24 cellular contexts compared by ENCODE assay signal in genomic region chr12:15754233-15754632, GRCh38. TPM values are rescaled to one million over a fixed set of nuclear protein-coding genes. Genes with fewer than 3 reads are reported as not detected.
DNase-seq lines count a peak whose midpoint lies in the region; ATAC-seq, FAIRE-seq and TF ChIP-seq lines count a peak whose summit lies in the region.
"Had no signal": no experiment of that assay in that cellular context is flagged by ENCODE, and none has a peak within 500 bp of the region (broad histone marks: within the 10 kb centered on the region; RNA-seq: fewer than 3 reads in every experiment).

No MANE protein-coding gene starts in this region.

- H3K9ac ChIP-seq in endothelial cell of umbilical vein (replicated peaks; ENCODE audit: extremely low read depth, insufficient read depth, low read length), result no peak overlapping the region
- no peak overlapping the region for H3K9ac ChIP-seq in HepG2 (ENCODE audit: insufficient read depth, low read depth, low read length)
- H3K9ac ChIP-seq: BLaER1 had no signal

- H3K79me2 ChIP-seq in endothelial cell of umbilical vein (ENCODE audit: control insufficient read depth, insufficient read depth, low read length) (peaks cover 3% of the 10 kb centered on the region), HepG2 (ENCODE audit: insufficient read depth, low read length) (peaks cover 84% of the 10 kb centered on the region)

- TF ChIP-seq POLR2A in endothelial cell of umbilical vein (IDR thresholded peaks at IDR 0.05; ENCODE audit: low read depth, low read length) (no peak), HepG2 (IDR thresholded peaks at IDR 0.05; ENCODE audit: insufficient read depth in 1 of 2, low read depth in 2 of 2, low read length in 2 of 2) (no peak), GM12891 (IDR thresholded peaks at IDR 0.05; ENCODE audit: low read depth, low read length) (no peak)

- dilution Hi-C loops in endothelial cell of umbilical vein (cut with MboI; ENCODE audit: extremely low pct_ligation_motif_present, low sequenced_read_pairs), result no loop called here

- 96% methylated on average over 2 of the region's 2 CpGs for WGBS in HepG2 (ENCODE audit: low lambda C conversion rate)

- H4K20me1 ChIP-seq in endothelial cell of umbilical vein (replicated peaks; ENCODE audit: control insufficient read depth, extremely low read depth, insufficient read depth, low read length), result no peaks in the 10 kb centered on the region
- no peaks in the 10 kb centered on the region for H4K20me1 ChIP-seq in HepG2 (ENCODE audit: insufficient read depth, low read length)
- H4K20me1 ChIP-seq: BLaER1 had no signal

- POLR2A ChIA-PET in endothelial cell of umbilical vein (lab: Charles Lee) (interaction anchor here (0.7 kb wide), 1 partner anchor 28 kb away, joined by 6 read pairs; no protein-coding TSS in a partner anchor), HepG2 (lab: Yijun Ruan, JAX) (no interaction called here)

- BruUV-seq in endothelial cell of umbilical vein (replicated peaks; lab: Mats Ljungman, UMichigan) (no TSS peak), HepG2 (replicated peaks; lab: Mats Ljungman, UMichigan) (no TSS peak)

- no peak for TF ChIP-seq RAD21 in HepG2 (CRISPR knock-in tag; IDR thresholded peaks at IDR 0.05)

- CTCF ChIA-PET in endothelial cell of umbilical vein (lab: Charles Lee), result interaction anchor here (0.8 to 1.0 kb wide), 6 partner anchors 9 to 199 kb away, joined by 3 to 4 read pairs (median 4); no protein-coding TSS in a partner anchor
- CTCF ChIA-PET in HepG2 (lab: Yijun Ruan, JAX; ENCODE audit: low intra/inter-chr PET ratio, low total read pairs), result no interaction called here

- no peaks in the 10 kb centered on the region for H3K36me3 ChIP-seq in endothelial cell of umbilical vein (ENCODE audit: control insufficient read depth in 2 of 2, extremely low read depth in 1 of 2, insufficient read depth in 2 of 2, low read length in 2 of 2)
- no peaks in the 10 kb centered on the region for H3K36me3 ChIP-seq in HepG2 (replicated peaks in 1 of 2; ENCODE audit: control insufficient read depth in 1 of 2, insufficient read depth in 2 of 2, low read length in 2 of 2)
- H3K36me3 ChIP-seq: BLaER1, gastrocnemius medialis, pancreas, thyroid gland had no signal

- H3K27ac ChIP-seq in endothelial cell of umbilical vein (ENCODE audit: insufficient read depth, low read depth, low read length) (no peak overlapping the region), HepG2 (ENCODE audit: extremely low read length, insufficient read depth, low read length) (no peak overlapping the region)
- H3K27ac ChIP-seq: BLaER1, gastrocnemius medialis, pancreas, thyroid gland had no signal

- H2AFZ ChIP-seq in endothelial cell of umbilical vein (ENCODE audit: low read depth, low read length) (no peak overlapping the region), HepG2 (ENCODE audit: low read length) (no peak overlapping the region)

- no peak for TF ChIP-seq EP300 in HepG2 (IDR thresholded peaks at IDR 0.05; ENCODE audit: low read depth in 2 of 2, low read length in 2 of 2)
- no peak for TF ChIP-seq EP300 in HepG2 (CRISPR knock-in tag; IDR thresholded peaks at IDR 0.05; ENCODE audit: borderline replicate concordance)

- intact Hi-C loops in endothelial cell of umbilical vein (cut with micrococcal nuclease), result no loop called here
- intact Hi-C loops in HepG2 (cut with micrococcal nuclease; ENCODE audit: unreplicated experiment), result no loop called here

- H3K4me1 ChIP-seq in endothelial cell of umbilical vein (ENCODE audit: control insufficient read depth, extremely low read depth, insufficient read depth, low read length), result peaks cover 8% of the 10 kb centered on the region
- H3K4me1 ChIP-seq in HepG2 (ENCODE audit: insufficient read depth, low read length), result 0 out of 2 replicates have a peak, but pooled peaks cover 10% of the 10 kb centered on the region
- H3K4me1 ChIP-seq: BLaER1, gastrocnemius medialis, pancreas had no signal

- H3K4me3 ChIP-seq in endothelial cell of umbilical vein (replicated peaks in 1 of 3; ENCODE audit: insufficient read depth in 1 of 3, low read depth in 1 of 3, low read length in 3 of 3) (no peak overlapping the region), HepG2 (replicated peaks in 1 of 3; ENCODE audit: insufficient read depth in 1 of 3, low read depth in 2 of 3, low read length in 3 of 3) (no peak overlapping the region)
- H3K4me3 ChIP-seq: BLaER1, gastrocnemius medialis, pancreas, thyroid gland had no signal

- in situ Hi-C loops in HepG2 (cut with HindIII; ENCODE audit: extremely low pct_ligation_motif_present, low pct_unique_long_range_greater_than_20kb), result no loop called here

- H3K9me3 ChIP-seq in endothelial cell of umbilical vein (replicated peaks; ENCODE audit: control insufficient read depth, insufficient read depth, low read length) (no peaks in the 10 kb centered on the region), HepG2 (ENCODE audit: low read length) (no peaks in the 10 kb centered on the region)
- H3K9me3 ChIP-seq: BLaER1, gastrocnemius medialis, pancreas, thyroid gland had no signal

- no peak for TF ChIP-seq CTCF in endothelial cell of umbilical vein (IDR thresholded peaks at IDR 0.05; ENCODE audit: extremely low read depth in 1 of 2, insufficient read depth in 1 of 2, low read depth in 1 of 2, low read length in 2 of 2)
- TF ChIP-seq CTCF in HepG2 (CRISPR knock-in tag; IDR thresholded peaks at IDR 0.05), result no peak

- H3K27me3 ChIP-seq in endothelial cell of umbilical vein (ENCODE audit: control insufficient read depth in 2 of 2, insufficient read depth in 2 of 2, low read length in 2 of 2) (no peaks in the 10 kb centered on the region), HepG2 (ENCODE audit: control insufficient read depth in 1 of 2, insufficient read depth in 2 of 2, low read length in 2 of 2) (no peaks in the 10 kb centered on the region)
- H3K27me3 ChIP-seq: BLaER1, gastrocnemius medialis, pancreas, thyroid gland had no signal

- no peak for ATAC-seq in HepG2
- no peak for ATAC-seq in GM21515 (IDR thresholded peaks at IDR 0.05; ENCODE audit: unreplicated experiment)
- ATAC-seq: activated T-cell treated with anti-CD3 and anti-CD28 coated beads, Interleukin-2, amount 50 U/mL, for 4 hours; gastrocnemius medialis; naive thymus-derived CD4-positive, alpha-beta T cell; sciatic nerve; stimulated activated naive B cell treated with anti-CD40 and anti-IgM and Interleukin-4, amounts not matched to agents 10 μg/mL and 1 μg/mL and 100 μg/mL, for 72 hours; WTC11 had no signal

- DNase-seq in M059J (ENCODE audit: low read depth) (peak; percentile 68), endothelial cell of umbilical vein (ENCODE audit: low read depth, low spot score) (peak; percentile 75), lung microvascular endothelial cell (ENCODE audit: low read depth in 2 of 2) (peak; percentile 30 to 86), HepG2 (ENCODE audit: low spot score) (no peak), frontal cortex (ENCODE audit: low spot score in 2 of 2) (no peak), GM12891 (ENCODE audit: insufficient read length, low spot score) (no peak)
- DNase-seq: activated CD4-positive, alpha-beta T cell treated with anti-CD3 and anti-CD28 coated beads, Interleukin-2, amount 50 U/mL, for 48 hours; activated naive CD4-positive, alpha-beta T cell treated with Interleukin-2 at 50 U/mL for 16 hours; activated T-cell treated with anti-CD3 and anti-CD28 coated beads, Interleukin-2, amount 50 U/mL, for 4 hours; anterior cingulate cortex; gastrocnemius medialis; kidney glomerular epithelial cell; mesendoderm; naive thymus-derived CD4-positive, alpha-beta T cell; NCI-H1417; NCI-H510A treated with DMSO at 0.1 percent for 48 hours; pancreas; stimulated activated naive B cell treated with anti-CD40 and anti-IgM and Interleukin-4, amounts not matched to agents 10 μg/mL and 1 μg/mL and 100 μg/mL, for 72 hours; thyroid gland had no signal

- FAIRE-seq in endothelial cell of umbilical vein (lab: Jason Lieb, UNC), result no peak
- no peak for FAIRE-seq in HepG2 (lab: Jason Lieb, UNC)
- no peak for FAIRE-seq in frontal cortex (lab: Jason Lieb, UNC)
- no peak for FAIRE-seq in GM12891 (lab: Jason Lieb, UNC)
- FAIRE-seq: GM18507, pancreas had no signal

- H3K9me1 ChIP-seq in endothelial cell of umbilical vein (replicated peaks; ENCODE audit: control insufficient read depth, extremely low read depth, insufficient read depth, low read length), result peaks cover 2% of the 10 kb centered on the region

- H3K4me2 ChIP-seq in endothelial cell of umbilical vein (ENCODE audit: insufficient read depth, low read length), result peak overlapping the region; percentile 46
- no peak overlapping the region for H3K4me2 ChIP-seq in HepG2 (ENCODE audit: low read depth, low read length)
- H3K4me2 ChIP-seq: BLaER1 had no signal

RNA-seq across cellular contexts. Expression of gene EPS8, which starts 35.0 kb away (rescaled TPM):
- 57.6 and 79.5 TPM in 2 replicates for total RNA-seq in M059J (2014; rRNA removed; shearing (Covaris generic))
- total RNA-seq in endothelial cell of umbilical vein, result 11.9 and 12.1 TPM in 2 replicates
- 7.2 and 8.4 TPM in 2 replicates for polyA plus RNA-seq in endothelial cell of umbilical vein
- polyA plus RNA-seq in endothelial cell of umbilical vein (2011; cell fraction: cytosol; rRNA removed), result 9.5 and 11.7 TPM in 2 replicates
- 13.6 and 15.7 TPM in 2 replicates for polyA plus RNA-seq in endothelial cell of umbilical vein (2011; cell fraction: nucleus; rRNA removed)
- polyA plus RNA-seq in endothelial cell of umbilical vein (2012), result 13.2 and 17.3 TPM in 2 replicates
- 9.1 and 22.2 TPM in 2 replicates for polyA minus RNA-seq in endothelial cell of umbilical vein
- 3.0 TPM for polyA minus RNA-seq in endothelial cell of umbilical vein (2011; cell fraction: cytosol; rRNA and poly(A)+ RNA removed)
- 25.4 and 26.6 TPM in 2 replicates for polyA minus RNA-seq in endothelial cell of umbilical vein (2011; cell fraction: nucleus; rRNA and poly(A)+ RNA removed)
- total RNA-seq in lung microvascular endothelial cell, result 1.6 and 10.9 TPM in 2 replicates
- 43.4 and 51.6 TPM in 2 replicates for total RNA-seq in HepG2 (2016; rRNA removed; fragmentation: Illumina TruSeq; extraction: Trizol)
- 9.4 and 10.4 TPM in 2 replicates for total RNA-seq in HepG2 (2016; cell fraction: cytosol; rRNA removed; fragmentation: Illumina TruSeq; extraction: Trizol; ENCODE audit: low read depth)
- 40.9 and 52.2 TPM in 2 replicates for total RNA-seq in HepG2 (2016; cell fraction: insoluble cytoplasmic fraction; rRNA removed; fragmentation: Illumina TruSeq; extraction: Trizol)
- total RNA-seq in HepG2 (2016; cell fraction: membrane; rRNA removed; fragmentation: Illumina TruSeq; extraction: Trizol), result 23.4 and 25.9 TPM in 2 replicates
- 44.6 and 50.9 TPM in 2 replicates for total RNA-seq in HepG2 (2016; cell fraction: nucleus; rRNA removed; fragmentation: Illumina TruSeq; extraction: Trizol)
- 37.1 and 39.2 TPM in 2 replicates for polyA plus RNA-seq in HepG2 (2011; rRNA removed)
- 30.2 and 34.0 TPM in 2 replicates for polyA plus RNA-seq in HepG2 (2011; cell fraction: cytosol; rRNA removed)
- polyA plus RNA-seq in HepG2 (2011; cell fraction: nucleus; rRNA removed), result 26.3 and 29.3 TPM in 2 replicates
- 19.5 and 25.8 TPM in 2 replicates for polyA plus RNA-seq in HepG2 (2012)
- polyA plus RNA-seq in HepG2 (2016; cell fraction: cytosol; fragmentation: Illumina TruSeq; extraction: Trizol; ENCODE audit: low read depth), result 2.6 and 3.2 TPM in 2 replicates
- 42.1 and 42.3 TPM in 2 replicates for polyA plus RNA-seq in HepG2 (2016; cell fraction: insoluble cytoplasmic fraction; fragmentation: Illumina TruSeq; extraction: Trizol; ENCODE audit: low read depth)
- polyA plus RNA-seq in HepG2 (2016; cell fraction: membrane; fragmentation: Illumina TruSeq; extraction: Trizol; ENCODE audit: low read depth), result 8.5 and 8.8 TPM in 2 replicates
- 28.2 and 28.4 TPM in 2 replicates for polyA plus RNA-seq in HepG2 (2016; cell fraction: nucleus; fragmentation: Illumina TruSeq; extraction: Trizol; ENCODE audit: insufficient read depth, low read depth)
- 3.8 and 44.2 TPM in 2 replicates for polyA minus RNA-seq in HepG2 (2011; rRNA and poly(A)+ RNA removed; ENCODE audit: low replicate concordance)
- 23.0 and 33.1 TPM in 2 replicates for polyA minus RNA-seq in HepG2 (2011; cell fraction: cytosol; rRNA and poly(A)+ RNA removed)
- polyA minus RNA-seq in HepG2 (2011; cell fraction: nucleus; rRNA and poly(A)+ RNA removed), result 108 and 119 TPM in 2 replicates
- 82.3 TPM for total RNA-seq in frontal cortex
- polyA plus RNA-seq in GM12891 (2012; ENCODE audit: low read depth, missing spikeins), result 0.82 TPM

Comparison
In these comparisons a context has a peak if more than half of its experiments do, and no peak if none do; other contexts are left out.
1. DNase-seq: peak in M059J (single experiment), endothelial cell of umbilical vein (single experiment) and lung microvascular endothelial cell (2 of 2); none in HepG2 (single experiment), frontal cortex (0 of 2) and GM12891 (single experiment).